In genomic region chr4:115780835-115781234, GRCh38 we compare ENCODE assay signal across 15 cellular contexts.
DNase-seq lines count a peak whose midpoint lies in the region; ATAC-seq and TF ChIP-seq lines count a peak whose summit lies in the region.
"Had no signal": no experiment of that assay in that cellular context is flagged by ENCODE, and none has a peak within 500 bp of the region (broad histone marks: within the 10 kb centered on the region; RNA-seq: fewer than 3 reads in every experiment).

No MANE protein-coding gene starts in this region.

- TF ChIP-seq EP300 in stomach (IDR thresholded peaks at IDR 0.05): no peak

- intact Hi-C loops in stomach (cut with DNase I; ENCODE audit: low total_unique reads): no loop called here
- intact Hi-C loops in lower leg skin (cut with DNase I; ENCODE audit: low total_unique reads): no loop called here

- no peaks in the 10 kb centered on the region for H3K27me3 ChIP-seq in stomach

- TF ChIP-seq POLR2A in stomach (IDR thresholded peaks at IDR 0.05) (no peak), lower leg skin (IDR thresholded peaks at IDR 0.05) (no peak)

- TF ChIP-seq CTCF in stomach (IDR thresholded peaks at IDR 0.05) (no peak), lower leg skin (IDR thresholded peaks at IDR 0.05) (no peak)

- peaks cover 0 to 7% (median 0%) of the 10 kb centered on the region in 4 donors for H3K4me1 ChIP-seq in stomach
- H3K4me1 ChIP-seq: Caco-2, left ventricle myocardium inferior had no signal

- no peaks in the 10 kb centered on the region for H3K36me3 ChIP-seq in stomach
- H3K36me3 ChIP-seq: left ventricle myocardium inferior, thoracic aorta had no signal

- H3K9me3 ChIP-seq in stomach: no peaks in the 10 kb centered on the region
- H3K9me3 ChIP-seq: Caco-2, left ventricle myocardium inferior, thoracic aorta had no signal

- ATAC-seq in HG02623 (IDR thresholded peaks at IDR 0.05; ENCODE audit: unreplicated experiment) (peak; percentile 72), HG03159 (IDR thresholded peaks at IDR 0.05; ENCODE audit: unreplicated experiment) (peak; percentile 79)
- ATAC-seq: activated CD4-positive, alpha-beta T cell treated with anti-CD3 and anti-CD28 coated beads for 36 hours had no signal

- DNase-seq in SIG-M5 treated with dmso at 0.1 percent for 504 hours (lab: John Stamatoyannopoulos, UW; ENCODE audit: unreplicated experiment) (peak; percentile 8), SIG-M5 (lab: John Stamatoyannopoulos, UW) (no peak), occipital lobe (lab: John Stamatoyannopoulos, UW) (no peak), stomach (no peak), lower leg skin (ENCODE audit: low spot score in 2 of 2) (no peak), dedifferentiated amniotic fluid mesenchymal stem cell (ENCODE audit: extremely low spot score) (no peak)
- DNase-seq: activated CD4-positive, alpha-beta T cell treated with anti-CD3 and anti-CD28 coated beads for 36 hours; Caco-2; HCEC 1CT; KG1; left ventricle myocardium inferior; NCI-H2029 had no signal

- no peak overlapping the region for H3K4me3 ChIP-seq in stomach
- H3K4me3 ChIP-seq in lower leg skin (ENCODE audit: low read depth, poor library complexity, severe bottlenecking): no peak overlapping the region
- H3K4me3 ChIP-seq: left ventricle myocardium inferior, thoracic aorta had no signal

- no peak overlapping the region for H3K27ac ChIP-seq in stomach
- H3K27ac ChIP-seq: left ventricle myocardium inferior, thoracic aorta had no signal
